In the genomic region with DNA sequence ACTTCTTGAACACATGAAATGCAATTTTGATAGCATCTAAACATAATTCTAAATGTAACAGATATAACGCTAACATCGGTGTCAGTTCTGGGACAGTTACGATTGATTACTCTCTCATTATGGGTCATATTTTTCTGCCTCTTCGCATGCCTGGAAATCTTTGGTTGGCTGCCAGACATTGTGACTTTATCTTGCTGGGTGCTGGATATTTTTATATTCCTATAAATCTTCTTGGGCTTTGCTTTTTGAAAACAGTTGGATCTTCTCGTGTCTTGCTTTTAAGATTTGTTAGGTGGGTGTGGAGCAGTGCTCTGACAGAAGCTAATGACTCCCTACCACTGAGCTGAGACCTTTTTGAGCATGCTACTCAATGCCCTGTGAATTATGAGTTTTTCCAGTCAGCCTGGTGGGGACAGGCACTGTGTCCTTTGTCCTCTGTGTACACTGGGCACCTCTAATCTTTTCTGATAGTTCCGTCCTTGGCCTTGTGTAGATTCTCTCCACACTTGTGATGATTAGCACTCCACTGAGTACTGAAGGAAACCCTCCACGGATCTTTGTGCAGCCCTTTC, we compare ENCODE assay signal across 1 cellular context.
TF ChIP-seq lines count a peak whose summit lies in the region.

No MANE protein-coding gene starts in this region.

TF ChIP-seq in H1, 55 proteins besides CTCF, POLR2A, EP300 and RAD21:
- TF ChIP-seq, protein P1, sequence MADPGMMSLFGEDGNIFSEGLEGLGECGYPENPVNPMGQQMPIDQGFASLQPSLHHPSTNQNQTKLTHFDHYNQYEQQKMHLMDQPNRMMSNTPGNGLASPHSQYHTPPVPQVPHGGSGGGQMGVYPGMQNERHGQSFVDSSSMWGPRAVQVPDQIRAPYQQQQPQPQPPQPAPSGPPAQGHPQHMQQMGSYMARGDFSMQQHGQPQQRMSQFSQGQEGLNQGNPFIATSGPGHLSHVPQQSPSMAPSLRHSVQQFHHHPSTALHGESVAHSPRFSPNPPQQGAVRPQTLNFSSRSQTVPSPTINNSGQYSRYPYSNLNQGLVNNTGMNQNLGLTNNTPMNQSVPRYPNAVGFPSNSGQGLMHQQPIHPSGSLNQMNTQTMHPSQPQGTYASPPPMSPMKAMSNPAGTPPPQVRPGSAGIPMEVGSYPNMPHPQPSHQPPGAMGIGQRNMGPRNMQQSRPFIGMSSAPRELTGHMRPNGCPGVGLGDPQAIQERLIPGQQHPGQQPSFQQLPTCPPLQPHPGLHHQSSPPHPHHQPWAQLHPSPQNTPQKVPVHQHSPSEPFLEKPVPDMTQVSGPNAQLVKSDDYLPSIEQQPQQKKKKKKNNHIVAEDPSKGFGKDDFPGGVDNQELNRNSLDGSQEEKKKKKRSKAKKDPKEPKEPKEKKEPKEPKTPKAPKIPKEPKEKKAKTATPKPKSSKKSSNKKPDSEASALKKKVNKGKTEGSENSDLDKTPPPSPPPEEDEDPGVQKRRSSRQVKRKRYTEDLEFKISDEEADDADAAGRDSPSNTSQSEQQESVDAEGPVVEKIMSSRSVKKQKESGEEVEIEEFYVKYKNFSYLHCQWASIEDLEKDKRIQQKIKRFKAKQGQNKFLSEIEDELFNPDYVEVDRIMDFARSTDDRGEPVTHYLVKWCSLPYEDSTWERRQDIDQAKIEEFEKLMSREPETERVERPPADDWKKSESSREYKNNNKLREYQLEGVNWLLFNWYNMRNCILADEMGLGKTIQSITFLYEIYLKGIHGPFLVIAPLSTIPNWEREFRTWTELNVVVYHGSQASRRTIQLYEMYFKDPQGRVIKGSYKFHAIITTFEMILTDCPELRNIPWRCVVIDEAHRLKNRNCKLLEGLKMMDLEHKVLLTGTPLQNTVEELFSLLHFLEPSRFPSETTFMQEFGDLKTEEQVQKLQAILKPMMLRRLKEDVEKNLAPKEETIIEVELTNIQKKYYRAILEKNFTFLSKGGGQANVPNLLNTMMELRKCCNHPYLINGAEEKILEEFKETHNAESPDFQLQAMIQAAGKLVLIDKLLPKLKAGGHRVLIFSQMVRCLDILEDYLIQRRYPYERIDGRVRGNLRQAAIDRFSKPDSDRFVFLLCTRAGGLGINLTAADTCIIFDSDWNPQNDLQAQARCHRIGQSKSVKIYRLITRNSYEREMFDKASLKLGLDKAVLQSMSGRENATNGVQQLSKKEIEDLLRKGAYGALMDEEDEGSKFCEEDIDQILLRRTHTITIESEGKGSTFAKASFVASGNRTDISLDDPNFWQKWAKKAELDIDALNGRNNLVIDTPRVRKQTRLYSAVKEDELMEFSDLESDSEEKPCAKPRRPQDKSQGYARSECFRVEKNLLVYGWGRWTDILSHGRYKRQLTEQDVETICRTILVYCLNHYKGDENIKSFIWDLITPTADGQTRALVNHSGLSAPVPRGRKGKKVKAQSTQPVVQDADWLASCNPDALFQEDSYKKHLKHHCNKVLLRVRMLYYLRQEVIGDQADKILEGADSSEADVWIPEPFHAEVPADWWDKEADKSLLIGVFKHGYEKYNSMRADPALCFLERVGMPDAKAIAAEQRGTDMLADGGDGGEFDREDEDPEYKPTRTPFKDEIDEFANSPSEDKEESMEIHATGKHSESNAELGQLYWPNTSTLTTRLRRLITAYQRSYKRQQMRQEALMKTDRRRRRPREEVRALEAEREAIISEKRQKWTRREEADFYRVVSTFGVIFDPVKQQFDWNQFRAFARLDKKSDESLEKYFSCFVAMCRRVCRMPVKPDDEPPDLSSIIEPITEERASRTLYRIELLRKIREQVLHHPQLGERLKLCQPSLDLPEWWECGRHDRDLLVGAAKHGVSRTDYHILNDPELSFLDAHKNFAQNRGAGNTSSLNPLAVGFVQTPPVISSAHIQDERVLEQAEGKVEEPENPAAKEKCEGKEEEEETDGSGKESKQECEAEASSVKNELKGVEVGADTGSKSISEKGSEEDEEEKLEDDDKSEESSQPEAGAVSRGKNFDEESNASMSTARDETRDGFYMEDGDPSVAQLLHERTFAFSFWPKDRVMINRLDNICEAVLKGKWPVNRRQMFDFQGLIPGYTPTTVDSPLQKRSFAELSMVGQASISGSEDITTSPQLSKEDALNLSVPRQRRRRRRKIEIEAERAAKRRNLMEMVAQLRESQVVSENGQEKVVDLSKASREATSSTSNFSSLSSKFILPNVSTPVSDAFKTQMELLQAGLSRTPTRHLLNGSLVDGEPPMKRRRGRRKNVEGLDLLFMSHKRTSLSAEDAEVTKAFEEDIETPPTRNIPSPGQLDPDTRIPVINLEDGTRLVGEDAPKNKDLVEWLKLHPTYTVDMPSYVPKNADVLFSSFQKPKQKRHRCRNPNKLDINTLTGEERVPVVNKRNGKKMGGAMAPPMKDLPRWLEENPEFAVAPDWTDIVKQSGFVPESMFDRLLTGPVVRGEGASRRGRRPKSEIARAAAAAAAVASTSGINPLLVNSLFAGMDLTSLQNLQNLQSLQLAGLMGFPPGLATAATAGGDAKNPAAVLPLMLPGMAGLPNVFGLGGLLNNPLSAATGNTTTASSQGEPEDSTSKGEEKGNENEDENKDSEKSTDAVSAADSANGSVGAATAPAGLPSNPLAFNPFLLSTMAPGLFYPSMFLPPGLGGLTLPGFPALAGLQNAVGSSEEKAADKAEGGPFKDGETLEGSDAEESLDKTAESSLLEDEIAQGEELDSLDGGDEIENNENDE (IDR thresholded peaks at IDR 0.05; ENCODE audit: insufficient replicate concordance, low read length), result no peak
- no peak for TF ChIP-seq SRF (IDR thresholded peaks at IDR 0.05; ENCODE audit: low read depth, low read length)
- TF ChIP-seq CHD2 (IDR thresholded peaks at IDR 0.05; ENCODE audit: low read length), result no peak
- TF ChIP-seq ATF3 (IDR thresholded peaks at IDR 0.05; ENCODE audit: insufficient read depth, low read depth, low read length), result no peak
- TF ChIP-seq TEAD4 (IDR thresholded peaks at IDR 0.05; ENCODE audit: low read depth, low read length), result no peak
- no peak for TF ChIP-seq CBX8 (IDR thresholded peaks at IDR 0.05; ENCODE audit: borderline replicate concordance, low read depth, low read length)
- TF ChIP-seq TBP (IDR thresholded peaks at IDR 0.05; ENCODE audit: low read depth, low read length), result no peak
- no peak for TF ChIP-seq RFX5 (IDR thresholded peaks at IDR 0.05; ENCODE audit: borderline replicate concordance, low read depth, low read length)
- no peak for TF ChIP-seq CTBP2 (IDR thresholded peaks at IDR 0.05; ENCODE audit: borderline replicate concordance, insufficient read depth, insufficient read length, low read length)
- TF ChIP-seq KDM5A (IDR thresholded peaks at IDR 0.05; ENCODE audit: low read length), result no peak
- TF ChIP-seq ZNF274 (IDR thresholded peaks at IDR 0.05; ENCODE audit: borderline replicate concordance, extremely low read depth, low read length), result no peak
- no peak for TF ChIP-seq TAF7 (optimal IDR thresholded peaks at IDR 0.05; ENCODE audit: borderline replicate concordance, low read depth, low read length)
- TF ChIP-seq SIN3A (conservative IDR thresholded peaks at IDR 0.05 in 1 of 2, IDR thresholded peaks at IDR 0.05 in 1 of 2; ENCODE audit: low read depth in 1 of 2, low read length in 2 of 2), result no peak
- TF ChIP-seq NRF1 (IDR thresholded peaks at IDR 0.05; ENCODE audit: low read depth, low read length), result no peak
